In genomic region chr13:30742896-30743295, GRCh38 we compare ENCODE assay signal across 11 cellular contexts. TPM values are rescaled to one million over a fixed set of nuclear protein-coding genes. Genes with fewer than 3 reads are reported as not detected.
DNase-seq lines count a peak whose midpoint lies in the region; ATAC-seq and TF ChIP-seq lines count a peak whose summit lies in the region.
"Had no signal": no experiment of that assay in that cellular context is flagged by ENCODE, and none has a peak within 500 bp of the region (broad histone marks: within the 10 kb centered on the region; RNA-seq: fewer than 3 reads in every experiment).

No MANE protein-coding gene starts in this region.

- peak overlapping the region; percentile 43 to 92; a peak in 3 of 4 replicates for H3K27ac ChIP-seq in SK-N-SH (ENCODE audit: low read depth in 2 of 2, low read length in 1 of 2)
- H3K27ac ChIP-seq in thoracic aorta: peak overlapping the region; percentile 57 to 91

- H3K36me3 ChIP-seq in SK-N-SH (replicated peaks in 1 of 2; ENCODE audit: control insufficient read depth in 1 of 2, insufficient read depth in 2 of 2, low read length in 1 of 2): no peaks in the 10 kb centered on the region
- no peaks in the 10 kb centered on the region for H3K36me3 ChIP-seq in thoracic aorta

- no peak overlapping the region for H2AFZ ChIP-seq in SK-N-SH (ENCODE audit: low read depth)

- CTCF ChIA-PET in SK-N-SH (lab: Yijun Ruan, JAX): no interaction called here

- H3K9me2 ChIP-seq in SK-N-SH: no peaks in the 10 kb centered on the region

- H3K27me3 Mint-ChIP-seq in activated T-helper 17 cell treated with anti-CD3 and anti-CD28 coated beads, Interleukin-2, amount 50 U/mL, for 72 hours: no peaks in the 10 kb centered on the region
- no peaks in the 10 kb centered on the region for H3K27me3 Mint-ChIP-seq in memory B cell

- POLR2A ChIA-PET in SK-N-SH (lab: Yijun Ruan, JAX): no interaction called here

- TF ChIP-seq RAD21 in SK-N-SH (IDR thresholded peaks at IDR 0.05; ENCODE audit: low read length): no peak

- TF ChIP-seq CTCF in SK-N-SH (IDR thresholded peaks at IDR 0.05) (no peak), thoracic aorta (IDR thresholded peaks at IDR 0.05) (no peak)

- H3K27ac Mint-ChIP-seq in activated T-helper 17 cell treated with anti-CD3 and anti-CD28 coated beads, Interleukin-2, amount 50 U/mL, for 72 hours: peak overlapping the region; percentile 72
- peak overlapping the region; percentile 64 for H3K27ac Mint-ChIP-seq in memory B cell

- no peaks in the 10 kb centered on the region for H3K27me3 ChIP-seq in SK-N-SH (ENCODE audit: insufficient read depth)
- no peaks in the 10 kb centered on the region for H3K27me3 ChIP-seq in thoracic aorta (replicated peaks; ENCODE audit: insufficient read depth)

- H3K9me3 ChIP-seq in SK-N-SH: no peaks in the 10 kb centered on the region
- H3K9me3 ChIP-seq in thoracic aorta: no peaks in the 10 kb centered on the region

- peaks cover 8 to 31% of the 10 kb centered on the region in 2 experiments; a peak in 3 of 4 replicates for H3K4me1 ChIP-seq in SK-N-SH (ENCODE audit: control insufficient read depth in 1 of 2, insufficient read depth in 2 of 2, low read depth in 1 of 2, low read length in 1 of 2)
- H3K4me1 ChIP-seq in thoracic aorta (ENCODE audit: control insufficient read depth in 1 of 2, low read depth in 2 of 2): peaks cover 19 to 67% of the 10 kb centered on the region in 2 donors

- H3K9me3 Mint-ChIP-seq in activated T-helper 17 cell treated with anti-CD3 and anti-CD28 coated beads, Interleukin-2, amount 50 U/mL, for 72 hours: no peaks in the 10 kb centered on the region
- no peaks in the 10 kb centered on the region for H3K9me3 Mint-ChIP-seq in memory B cell

- H3K4me1 Mint-ChIP-seq in activated T-helper 17 cell treated with anti-CD3 and anti-CD28 coated beads, Interleukin-2, amount 50 U/mL, for 72 hours: peaks cover 51% of the 10 kb centered on the region
- H3K4me1 Mint-ChIP-seq in memory B cell: peaks cover 44% of the 10 kb centered on the region

- ATAC-seq in SK-N-SH treated with all-trans-retinoic acid at 6 μM for 48 hours (no peak), memory B cell (ENCODE audit: low read depth) (no peak), thoracic aorta (ENCODE audit: insufficient number of reproducible peaks, low FRiP score, low read depth) (no peak), HG03378 (IDR thresholded peaks at IDR 0.05; ENCODE audit: unreplicated experiment) (no peak), GM19452 (IDR thresholded peaks at IDR 0.05; ENCODE audit: unreplicated experiment) (no peak)
- no peak for ATAC-seq in activated T-helper 17 cell treated with anti-CD3 and anti-CD28 coated beads, Interleukin-2, amount 50 U/mL, for 72 hours (replicated peaks)

- no peak for DNase-seq in SK-N-SH
- DNase-seq in memory B cell (ENCODE audit: low spot score in 2 of 2): no peak
- DNase-seq in thoracic aorta (ENCODE audit: low spot score): no peak
- no peak for DNase-seq in NCI-H2029 treated with DMSO at 0.1 percent for 48 hours (lab: John Stamatoyannopoulos, UW)
- DNase-seq: activated effector memory CD4-positive, alpha-beta T cell treated with anti-CD3 and anti-CD28 coated beads, Interleukin-2, amount 50 U/mL, for 16 hours; NCI-H187 treated with DMSO at 0.1 percent for 48 hours had no signal

- H3K4me3 ChIP-seq in SK-N-SH (ENCODE audit: low read depth in 2 of 2, low read length in 1 of 2) (no peak overlapping the region), thoracic aorta (no peak overlapping the region)
- H3K4me3 ChIP-seq: coronary artery had no signal

- TF ChIP-seq EP300 in SK-N-SH (IDR thresholded peaks at IDR 0.05; ENCODE audit: borderline replicate concordance in 1 of 2, low read depth in 1 of 2, low read length in 1 of 2): no peak

- peak overlapping the region; percentile 45 for H3K4me3 Mint-ChIP-seq in activated T-helper 17 cell treated with anti-CD3 and anti-CD28 coated beads, Interleukin-2, amount 50 U/mL, for 72 hours
- no peak overlapping the region for H3K4me3 Mint-ChIP-seq in memory B cell

- H4K20me1 ChIP-seq in SK-N-SH (ENCODE audit: insufficient read depth): no peaks in the 10 kb centered on the region

- H3K36me3 Mint-ChIP-seq in activated T-helper 17 cell treated with anti-CD3 and anti-CD28 coated beads, Interleukin-2, amount 50 U/mL, for 72 hours (ENCODE audit: low read depth): peaks cover 54% of the 10 kb centered on the region
- H3K36me3 Mint-ChIP-seq in memory B cell: peaks cover 18% of the 10 kb centered on the region

- H3F3A ChIP-seq in SK-N-SH (replicated peaks; ENCODE audit: insufficient read depth): peaks cover 25% of the 10 kb centered on the region

- 63% methylated on average over 6 of the region's 6 CpGs for WGBS in SK-N-SH (ENCODE audit: low lambda C conversion rate)

- H3K79me2 ChIP-seq in SK-N-SH (ENCODE audit: insufficient read depth): no peaks in the 10 kb centered on the region

- peak overlapping the region; percentile 72; the same call in 1 of the 2 replicates for H3K4me2 ChIP-seq in SK-N-SH

- H3K9ac ChIP-seq in SK-N-SH: peak overlapping the region; percentile 48; the same call in 1 of the 2 replicates

TF ChIP-seq in SK-N-SH, 30 proteins besides CTCF, POLR2A, EP300 and RAD21:
- no peak for TF ChIP-seq EZH2phosphoT487 (IDR thresholded peaks at IDR 0.05; ENCODE audit: borderline replicate concordance, low read depth)
- no peak for TF ChIP-seq GABPA (IDR thresholded peaks at IDR 0.05; ENCODE audit: low read depth)
- no peak for TF ChIP-seq NRF1 (IDR thresholded peaks at IDR 0.05; ENCODE audit: low read depth, low read length)
- TF ChIP-seq FOSL2 (IDR thresholded peaks at IDR 0.05; ENCODE audit: borderline replicate concordance, low read depth): no peak
- no peak for TF ChIP-seq SMC3 (IDR thresholded peaks at IDR 0.05; ENCODE audit: low read depth, low read length)
- no peak for TF ChIP-seq YY1 (IDR thresholded peaks at IDR 0.05; ENCODE audit: low read depth)
- TF ChIP-seq IRF3 (IDR thresholded peaks at IDR 0.05; ENCODE audit: low read depth, low read length): no peak

TF ChIP-seq in SK-N-SH treated with all-trans-retinoic acid at 6 μM for 48 hours, 23 proteins besides CTCF, POLR2A, EP300 and RAD21:
- TF ChIP-seq TCF4 (CRISPR knock-in tag; IDR thresholded peaks at IDR 0.05; ENCODE audit: borderline replicate concordance) (no peak), SNAI2 (CRISPR knock-in tag; IDR thresholded peaks at IDR 0.05) (no peak), BACH2 (CRISPR knock-in tag; IDR thresholded peaks at IDR 0.05; ENCODE audit: borderline replicate concordance) (no peak), ESRRG (CRISPR knock-in tag; IDR thresholded peaks at IDR 0.05) (no peak), GLIS3 (CRISPR knock-in tag; IDR thresholded peaks at IDR 0.05) (no peak), ZFP3 (CRISPR knock-in tag; IDR thresholded peaks at IDR 0.05) (no peak), CSDC2 (CRISPR knock-in tag; IDR thresholded peaks at IDR 0.05) (no peak), TSHZ2 (CRISPR knock-in tag; IDR thresholded peaks at IDR 0.05) (no peak), OSR1 (CRISPR knock-in tag; IDR thresholded peaks at IDR 0.05) (no peak), ZNF8 (CRISPR knock-in tag; IDR thresholded peaks at IDR 0.05) (no peak), ZNF565 (CRISPR knock-in tag; conservative IDR thresholded peaks at IDR 0.05; ENCODE audit: low read depth) (no peak), RARB (CRISPR knock-in tag; IDR thresholded peaks at IDR 0.05) (no peak), PPARA (CRISPR knock-in tag; IDR thresholded peaks at IDR 0.05; ENCODE audit: borderline replicate concordance) (no peak), ARNTL (CRISPR knock-in tag; IDR thresholded peaks at IDR 0.05; ENCODE audit: borderline replicate concordance, low read depth) (no peak), ZNF70 (CRISPR knock-in tag; IDR thresholded peaks at IDR 0.05) (no peak)
TF ChIP-seq in SK-N-SH treated with all-trans-retinoic acid at 6 μM for 48 hours: peak in this region for 0.

RNA-seq across cellular contexts. Expression of gene ALOX5AP, which starts 7.6 kb away (rescaled TPM):
- 1.2 and 1.3 TPM in 2 replicates for polyA plus RNA-seq in SK-N-SH (2012; rRNA removed)
- polyA plus RNA-seq in SK-N-SH (2012; cell fraction: cytosol; rRNA removed): 0.90 and 1.6 TPM in 2 replicates
- polyA plus RNA-seq in SK-N-SH (2012; cell fraction: nucleus; rRNA removed): 0.47 and 0.83 TPM in 2 replicates
- total RNA-seq in activated T-helper 17 cell treated with anti-CD3 and anti-CD28 coated beads, Interleukin-2, amount 50 U/mL, for 72 hours: 10 to 100 TPM; 33.7 to 62.5 TPM
- total RNA-seq in thoracic aorta: 10 to 100 TPM; 27.5 to 69.9 TPM
